In genomic region chr13:29472317-29472961, GRCh38 we compare ENCODE assay signal across 8 cellular contexts.
DNase-seq lines count a peak whose midpoint lies in the region; ATAC-seq, FAIRE-seq and TF ChIP-seq lines count a peak whose summit lies in the region.

No MANE protein-coding gene starts in this region.

- CTCF ChIA-PET in GM10248 (lab: Yijun Ruan, JAX) = interaction anchor here (0.8 to 3.7 kb wide), 23 partner anchors 8 to 653 kb away, joined by 3 to 24 read pairs (median 4); no protein-coding TSS in a partner anchor

- DNase-seq in GM10248 (ENCODE audit: extremely low spot score) = peak; percentile 61
- peak; percentile 36 for DNase-seq in HK-2 (ENCODE audit: unreplicated experiment)
- DNase-seq in SK-MEL-5 (ENCODE audit: low read depth, low spot score) = peak; percentile 77
- peak; percentile 46 for DNase-seq in astrocyte (ENCODE audit: low read depth)
- peak; percentile 76 for DNase-seq in islet precursor cell
- peak; percentile 5 to 15 for DNase-seq in stimulated activated CD8-positive, alpha-beta memory T cell treated with anti-CD3 and anti-CD28 coated beads, Interleukin-15, amount 100 ng/mL, for 48 hours (ENCODE audit: low read depth in 2 of 2)
- no peak for DNase-seq in hypothalamus (lab: John Stamatoyannopoulos, UW)

- ATAC-seq in HG03521 (IDR thresholded peaks at IDR 0.05; ENCODE audit: unreplicated experiment) = no peak

- H3K4me1 ChIP-seq in astrocyte (ENCODE audit: insufficient read depth, low read length) = no peaks in the 10 kb centered on the region

- TF ChIP-seq CTCF in GM10248 (IDR thresholded peaks at IDR 0.05; ENCODE audit: control extremely low read depth, extremely low read depth, low read depth, missing control alignments) (peak; percentile 94), astrocyte (IDR thresholded peaks at IDR 0.05; ENCODE audit: insufficient read depth, low read depth, low read length) (peak; percentile 99)

- no peak overlapping the region for H3K4me3 ChIP-seq in astrocyte (ENCODE audit: insufficient read depth, low read depth, low read length)

- POLR2A ChIA-PET in GM10248 (lab: Yijun Ruan, JAX) = no interaction called here

- H3K4me3 Mint-ChIP-seq in astrocyte (ENCODE audit: unreplicated experiment) = no peak overlapping the region

- in situ Hi-C loops in SK-MEL-5 (cut with HindIII; ENCODE audit: low pct_unique_long_range_greater_than_20kb, low sequenced_read_pairs) = no loop called here

- H3K4me1 Mint-ChIP-seq in astrocyte (ENCODE audit: low read depth, unreplicated experiment) = no peaks in the 10 kb centered on the region

- no peaks in the 10 kb centered on the region for H3K79me2 ChIP-seq in astrocyte (ENCODE audit: insufficient read depth, low read length)

- no peaks in the 10 kb centered on the region for H3K9me3 Mint-ChIP-seq in astrocyte (ENCODE audit: unreplicated experiment)

- no peaks in the 10 kb centered on the region for H3K27me3 ChIP-seq in astrocyte (ENCODE audit: insufficient read depth, low read length)

- no peak overlapping the region for H2AFZ ChIP-seq in astrocyte (ENCODE audit: low read depth, low read length)

- no peaks in the 10 kb centered on the region for H3K9me3 ChIP-seq in astrocyte (ENCODE audit: insufficient read depth, low read depth, low read length)

- no peak overlapping the region for H3K4me2 ChIP-seq in astrocyte (ENCODE audit: low read length)

- peak overlapping the region; percentile 14 for H3K27ac Mint-ChIP-seq in astrocyte (ENCODE audit: unreplicated experiment)

- peaks cover 2% of the 10 kb centered on the region for H3K27me3 Mint-ChIP-seq in astrocyte (ENCODE audit: low read depth, unreplicated experiment)

- no peak overlapping the region for H3K27ac ChIP-seq in astrocyte (ENCODE audit: low read depth, low read length)

- FAIRE-seq in astrocyte (lab: Jason Lieb, UNC) = no peak

- H3K9ac ChIP-seq in astrocyte (ENCODE audit: low read length) = no peak overlapping the region

- H3K36me3 Mint-ChIP-seq in astrocyte (ENCODE audit: low read depth, unreplicated experiment) = no peaks in the 10 kb centered on the region

- no peaks in the 10 kb centered on the region for H4K20me1 ChIP-seq in astrocyte (ENCODE audit: insufficient read depth, low read length)

- no peaks in the 10 kb centered on the region for H3K36me3 ChIP-seq in astrocyte (ENCODE audit: insufficient read depth, low read length)

Comparison
In these comparisons a context has a peak if more than half of its experiments do, and no peak if none do; other contexts are left out.
1. DNase-seq: peak in GM10248 (single experiment), HK-2 (single experiment), SK-MEL-5 (single experiment), astrocyte (single experiment), islet precursor cell (single experiment) and stimulated activated CD8-positive, alpha-beta memory T cell treated with anti-CD3 and anti-CD28 coated beads, Interleukin-15, amount 100 ng/mL, for 48 hours (2 of 2); none in hypothalamus (0 of 51).